ENCODE assay signal across 8 cellular contexts in genomic region chr6:42217523-42218367, GRCh38. TPM values are rescaled to one million over a fixed set of nuclear protein-coding genes. Genes with fewer than 3 reads are reported as not detected.
DNase-seq lines count a peak whose midpoint lies in the region; ATAC-seq, FAIRE-seq and TF ChIP-seq lines count a peak whose summit lies in the region.

Gene MRPS10 (minus strand): TSS chr6:42217861. CDS start chr6:42217849, 12 bp downstream.

- H3K36me3 ChIP-seq in pancreas (no peaks in the 10 kb centered on the region), tibial artery (peaks cover 7 to 15% (median 11%) of the 10 kb centered on the region in 3 donors)

- DNase-seq in GM12864 (ENCODE audit: low read depth) (peak; percentile 94), NCI-H1417 (lab: John Stamatoyannopoulos, UW) (peak; percentile 89 to 97 (median 95)), SW 1271 (lab: John Stamatoyannopoulos, UW) (peak; percentile 93 to 97), Right ventricle myocardium superior (peak; percentile 95), pancreas (peak; percentile 88 to 95 (median 91)), tibial artery (peak; percentile 92 to 95)
- DNase-seq in activated naive CD8-positive, alpha-beta T cell treated with anti-CD3 and anti-CD28 coated beads, Interleukin-2, amount 50 U/mL, for 16 hours (ENCODE audit: low read depth, low spot score), result peak; percentile 83

- H3K4me3 ChIP-seq in GM12864 (ENCODE audit: low read depth, low read length) (peak within 1 kb of the TSS; percentile 62), pancreas (peak within 1 kb of the TSS; percentile 43 to 71 (median 48)), tibial artery (peak within 1 kb of the TSS; percentile 71 to 74)

- peak; percentile 95 for ATAC-seq in HG02759 (IDR thresholded peaks at IDR 0.05; ENCODE audit: unreplicated experiment)
- ATAC-seq in Right ventricle myocardium superior (ENCODE audit: poor library complexity), result peak; percentile 100
- peak; percentile 99 to 100 (median 100) for ATAC-seq in pancreas

- H3K27me3 ChIP-seq in pancreas, result no peaks in the 10 kb centered on the region
- no peaks in the 10 kb centered on the region for H3K27me3 ChIP-seq in tibial artery

- peak; percentile 77 for FAIRE-seq in pancreas (lab: Jason Lieb, UNC)

- no peaks in the 10 kb centered on the region for H3K9me3 ChIP-seq in pancreas
- no peaks in the 10 kb centered on the region for H3K9me3 ChIP-seq in tibial artery

- 8% methylated on average over 29 of the region's 29 CpGs for WGBS in pancreas, 2 donors

- H3K4me1 ChIP-seq in pancreas (peaks cover 0 to 8% (median 6%) of the 10 kb centered on the region in 3 donors), tibial artery (peaks cover 0 to 21% (median 7%) of the 10 kb centered on the region in 4 donors)

- H3K27ac ChIP-seq in pancreas (peak within 1 kb of the TSS in 2 of 4 donors; percentile 4 to 12), tibial artery (peak within 1 kb of the TSS; percentile 71 to 82)

- TF ChIP-seq CTCF in GM12864 (IDR thresholded peaks at IDR 0.05; ENCODE audit: low read depth, low read length, missing control alignments), result no peak
- no peak for TF ChIP-seq CTCF in pancreas (IDR thresholded peaks at IDR 0.05)
- TF ChIP-seq CTCF in tibial artery (IDR thresholded peaks at IDR 0.05), result no peak

- intact Hi-C loops in Right ventricle myocardium superior (cut with DNase I) (no loop called here), pancreas (cut with DNase I) (no loop called here), tibial artery (cut with DNase I; ENCODE audit: low total_unique reads) (loop anchor here (5.0 to 10.0 kb wide), 3 partner anchors 143 to 433 kb away; partner anchors contain the start of genes PRICKLE4 and TOMM6)

RNA-seq across cellular contexts. Expression of gene MRPS10, which starts in this region (rescaled TPM):
- total RNA-seq in Right ventricle myocardium superior (57.0 TPM), pancreas (10 to 100 TPM in 4 of 6 donors, 1 to 10 TPM in 2; 7.7 to 12.5 (median 10.8) TPM)
- 10 to 100 TPM in 1 of 2 donors, 1 to 10 TPM in 1; 6.7 to 12.4 TPM for polyA plus RNA-seq in pancreas
